ENCODE assay signal across 11 cellular contexts in genomic region chr14:30389134-30389900, GRCh38.
DNase-seq lines count a peak whose midpoint lies in the region; ATAC-seq, FAIRE-seq and TF ChIP-seq lines count a peak whose summit lies in the region.
"Had no signal": no experiment of that assay in that cellular context is flagged by ENCODE, and none has a peak within 500 bp of the region (broad histone marks: within the 10 kb centered on the region; RNA-seq: fewer than 3 reads in every experiment).

No MANE protein-coding gene starts in this region.

- CTCF ChIA-PET in PC-3 (lab: Charles Lee), result no interaction called here
- CTCF ChIA-PET in CD8-positive, alpha-beta memory T cell (lab: Charles Lee), result no interaction called here

- H3K27me3 ChIP-seq in PC-3 (ENCODE audit: low read length), result peaks cover 79% of the 10 kb centered on the region
- no peaks in the 10 kb centered on the region for H3K27me3 ChIP-seq in pancreas
- no peaks in the 10 kb centered on the region for H3K27me3 ChIP-seq in endodermal cell (ENCODE audit: control insufficient read depth, insufficient read depth, low read length, poor library complexity, severe bottlenecking)
- H3K27me3 ChIP-seq in CD8-positive, alpha-beta memory T cell (ENCODE audit: insufficient read depth, low read length, poor library complexity, severe bottlenecking), result no peaks in the 10 kb centered on the region
- H3K27me3 ChIP-seq: spleen had no signal

- H3K27ac ChIP-seq in PC-3 (ENCODE audit: low read length), result no peak overlapping the region
- H3K27ac ChIP-seq in pancreas, result peak overlapping the region in 1 of 4 donors; percentile 16
- no peak overlapping the region for H3K27ac ChIP-seq in endodermal cell (ENCODE audit: low read depth, low read length)
- no peak overlapping the region for H3K27ac ChIP-seq in CD8-positive, alpha-beta memory T cell (ENCODE audit: low read depth, low read length)
- H3K27ac ChIP-seq: spleen had no signal

- H3K9me3 ChIP-seq in PC-3 (ENCODE audit: low read length), result no peaks in the 10 kb centered on the region
- H3K9me3 ChIP-seq in pancreas, result no peaks in the 10 kb centered on the region
- H3K9me3 ChIP-seq in endodermal cell (ENCODE audit: control insufficient read depth, low read length), result no peaks in the 10 kb centered on the region
- no peaks in the 10 kb centered on the region for H3K9me3 ChIP-seq in CD8-positive, alpha-beta memory T cell (ENCODE audit: low read length)
- H3K9me3 ChIP-seq: spleen had no signal

- intact Hi-C loops in PC-3 (cut with micrococcal nuclease) (no loop called here), pancreas (cut with DNase I) (no loop called here)
- intact Hi-C loops in activated T-helper 1 cell treated with anti-CD3 and anti-CD28 coated beads, Interleukin-12 subunit alpha, Interleukin-12 subunit beta, Interleukin-2, Interleukin-4 antibody, amounts not matched to agents 30 ng/mL and 10 ng/mL and 1 ng/mL, durations not matched to agents 14 hours and 24 hours and 36 hours (cut with micrococcal nuclease), result no loop called here

- H3K27me3 Mint-ChIP-seq in endodermal cell (ENCODE audit: insufficient read depth), result no peaks in the 10 kb centered on the region
- peaks cover 1 to 6% of the 10 kb centered on the region in 2 donors for H3K27me3 Mint-ChIP-seq in CD8-positive, alpha-beta memory T cell
- H3K27me3 Mint-ChIP-seq in activated T-helper 1 cell treated with anti-CD3 and anti-CD28 coated beads, Interleukin-12 subunit alpha, Interleukin-12 subunit beta, Interleukin-2, Interleukin-4 antibody, amounts not matched to agents 30 ng/mL and 10 ng/mL and 1 ng/mL, durations not matched to agents 14 hours and 24 hours and 36 hours (ENCODE audit: insufficient read depth), result peaks cover 4% of the 10 kb centered on the region
- H3K27me3 Mint-ChIP-seq: CD4-positive, CD25-positive, alpha-beta regulatory T cell had no signal

- DNase-seq in G401 (ENCODE audit: low spot score) (peak; percentile 6), PC-3 (peak; percentile 43), fibroblast of gingiva (ENCODE audit: low read depth) (peak; percentile 65), pancreas (peak in 5 of 6 donors; percentile 63 to 81 (median 74)), endodermal cell (no peak)
- no peak for DNase-seq in CD8-positive, alpha-beta memory T cell
- DNase-seq in stimulated activated CD4-positive, alpha-beta T cell treated with anti-CD3 and anti-CD28 coated beads, Interleukin-15, amount 100 ng/mL, for 24 hours, result no peak
- no peak for DNase-seq in activated T-helper 1 cell treated with anti-CD3 and anti-CD28 coated beads, Interleukin-12 subunit alpha, Interleukin-12 subunit beta, Interleukin-2, Interleukin-4 antibody, amounts not matched to agents 30 ng/mL and 10 ng/mL and 1 ng/mL, durations not matched to agents 14 hours and 24 hours and 36 hours (ENCODE audit: low spot score)
- DNase-seq: CD4-positive, CD25-positive, alpha-beta regulatory T cell; OCI-M1; spleen had no signal

- H3K36me3 ChIP-seq in PC-3 (ENCODE audit: low read depth, low read length), result no peaks in the 10 kb centered on the region
- no peaks in the 10 kb centered on the region for H3K36me3 ChIP-seq in pancreas
- H3K36me3 ChIP-seq in endodermal cell (ENCODE audit: control insufficient read depth, insufficient read depth, low read length), result no peaks in the 10 kb centered on the region
- H3K36me3 ChIP-seq in CD8-positive, alpha-beta memory T cell (ENCODE audit: insufficient read depth, low read length), result no peaks in the 10 kb centered on the region
- H3K36me3 ChIP-seq: spleen had no signal

- in situ Hi-C loops in G401 (cut with HindIII; ENCODE audit: low sequenced_read_pairs), result no loop called here

- ATAC-seq in PC-3 (peak; percentile 42; the same call in 1 of the 2 replicates), pancreas (peak; percentile 95 to 97 (median 96))

- no peaks in the 10 kb centered on the region for H3F3A ChIP-seq in PC-3 (ENCODE audit: low read length, unreplicated experiment)

- TF ChIP-seq CTCF in PC-3 (conservative IDR thresholded peaks at IDR 0.05; ENCODE audit: low read depth, low read length) (no peak), pancreas (IDR thresholded peaks at IDR 0.05) (no peak), endodermal cell (conservative IDR thresholded peaks at IDR 0.05) (no peak)

- no peak for FAIRE-seq in pancreas (lab: Jason Lieb, UNC)

- H3K4me3 ChIP-seq in PC-3 (ENCODE audit: low read length) (no peak overlapping the region), pancreas (no peak overlapping the region), endodermal cell (ENCODE audit: low read length) (no peak overlapping the region)
- H3K4me3 ChIP-seq in CD8-positive, alpha-beta memory T cell (ENCODE audit: low read length), result no peak overlapping the region
- H3K4me3 ChIP-seq: spleen had no signal

- peaks cover 16% of the 10 kb centered on the region for H3K4me1 Mint-ChIP-seq in endodermal cell
- no peaks in the 10 kb centered on the region for H3K4me1 Mint-ChIP-seq in CD8-positive, alpha-beta memory T cell
- no peaks in the 10 kb centered on the region for H3K4me1 Mint-ChIP-seq in activated T-helper 1 cell treated with anti-CD3 and anti-CD28 coated beads, Interleukin-12 subunit alpha, Interleukin-12 subunit beta, Interleukin-2, Interleukin-4 antibody, amounts not matched to agents 30 ng/mL and 10 ng/mL and 1 ng/mL, durations not matched to agents 14 hours and 24 hours and 36 hours (ENCODE audit: low read depth)
- H3K4me1 Mint-ChIP-seq: CD4-positive, CD25-positive, alpha-beta regulatory T cell had no signal

- no peak overlapping the region for H3K27ac Mint-ChIP-seq in endodermal cell
- no peak overlapping the region for H3K27ac Mint-ChIP-seq in CD8-positive, alpha-beta memory T cell
- no peak overlapping the region for H3K27ac Mint-ChIP-seq in activated T-helper 1 cell treated with anti-CD3 and anti-CD28 coated beads, Interleukin-12 subunit alpha, Interleukin-12 subunit beta, Interleukin-2, Interleukin-4 antibody, amounts not matched to agents 30 ng/mL and 10 ng/mL and 1 ng/mL, durations not matched to agents 14 hours and 24 hours and 36 hours
- H3K27ac Mint-ChIP-seq: CD4-positive, CD25-positive, alpha-beta regulatory T cell had no signal

- H3K9me2 ChIP-seq in PC-3 (replicated peaks; ENCODE audit: low read length), result no peaks in the 10 kb centered on the region

- H3K4me1 ChIP-seq in PC-3 (ENCODE audit: insufficient read depth, low read length) (no peaks in the 10 kb centered on the region), pancreas (peaks cover 0 to 10% (median 2%) of the 10 kb centered on the region in 3 donors), endodermal cell (ENCODE audit: control insufficient read depth, insufficient read depth, low read length) (peaks cover 6% of the 10 kb centered on the region)
- H3K4me1 ChIP-seq in CD8-positive, alpha-beta memory T cell (ENCODE audit: insufficient read depth, low read length), result no peaks in the 10 kb centered on the region
- H3K4me1 ChIP-seq: spleen had no signal

- H4K20me1 ChIP-seq in PC-3 (ENCODE audit: low read length), result no peaks in the 10 kb centered on the region

- H2AFZ ChIP-seq in PC-3 (ENCODE audit: low read length), result no peak overlapping the region

- H3K79me2 ChIP-seq in PC-3 (ENCODE audit: low read length), result no peaks in the 10 kb centered on the region

- H3K4me2 ChIP-seq in PC-3 (ENCODE audit: low read length), result no peak overlapping the region

- BruUV-seq in PC-3 (replicated peaks; lab: Mats Ljungman, UMichigan), result no TSS peak

- H3K4me3 Mint-ChIP-seq in endodermal cell, result no peak overlapping the region
- no peak overlapping the region for H3K4me3 Mint-ChIP-seq in CD8-positive, alpha-beta memory T cell
- no peak overlapping the region for H3K4me3 Mint-ChIP-seq in activated T-helper 1 cell treated with anti-CD3 and anti-CD28 coated beads, Interleukin-12 subunit alpha, Interleukin-12 subunit beta, Interleukin-2, Interleukin-4 antibody, amounts not matched to agents 30 ng/mL and 10 ng/mL and 1 ng/mL, durations not matched to agents 14 hours and 24 hours and 36 hours
- H3K4me3 Mint-ChIP-seq: CD4-positive, CD25-positive, alpha-beta regulatory T cell had no signal

- no peaks in the 10 kb centered on the region for H3K9me3 Mint-ChIP-seq in endodermal cell
- peaks cover 0 to 2% (median 0%) of the 10 kb centered on the region in 5 donors for H3K9me3 Mint-ChIP-seq in CD8-positive, alpha-beta memory T cell
- H3K9me3 Mint-ChIP-seq in activated T-helper 1 cell treated with anti-CD3 and anti-CD28 coated beads, Interleukin-12 subunit alpha, Interleukin-12 subunit beta, Interleukin-2, Interleukin-4 antibody, amounts not matched to agents 30 ng/mL and 10 ng/mL and 1 ng/mL, durations not matched to agents 14 hours and 24 hours and 36 hours, result no peaks in the 10 kb centered on the region

- H3K9ac ChIP-seq in PC-3 (ENCODE audit: low read length), result no peak overlapping the region
- H3K9ac ChIP-seq in endodermal cell (ENCODE audit: extremely low read depth, low read length, poor library complexity, severe bottlenecking), result no peak overlapping the region

- POLR2A ChIA-PET in PC-3 (lab: Charles Lee; ENCODE audit: unreplicated experiment), result no interaction called here
- POLR2A ChIA-PET in CD8-positive, alpha-beta memory T cell (lab: Charles Lee), result no interaction called here

- H3K36me3 Mint-ChIP-seq in endodermal cell (ENCODE audit: low read depth), result no peaks in the 10 kb centered on the region
- H3K36me3 Mint-ChIP-seq in CD8-positive, alpha-beta memory T cell, result no peaks in the 10 kb centered on the region
- no peaks in the 10 kb centered on the region for H3K36me3 Mint-ChIP-seq in activated T-helper 1 cell treated with anti-CD3 and anti-CD28 coated beads, Interleukin-12 subunit alpha, Interleukin-12 subunit beta, Interleukin-2, Interleukin-4 antibody, amounts not matched to agents 30 ng/mL and 10 ng/mL and 1 ng/mL, durations not matched to agents 14 hours and 24 hours and 36 hours (ENCODE audit: low read depth)
- H3K36me3 Mint-ChIP-seq: CD4-positive, CD25-positive, alpha-beta regulatory T cell had no signal

- 18 to 19% methylated on average over 6 of the region's 6 CpGs for WGBS in pancreas, 2 donors
- 92 to 100% methylated on average over 4 to 6 of the region's 6 CpGs for WGBS in endodermal cell (ENCODE audit: insufficient coverage in 1 of 2, insufficient read length in 1 of 2), 2 experiments

Comparison
In these comparisons a context has a peak if more than half of its experiments do, and no peak if none do; other contexts are left out.
1. DNase-seq: peak in G401 (single experiment), PC-3 (single experiment), fibroblast of gingiva (single experiment) and pancreas (5 of 6); none in endodermal cell (single experiment), CD8-positive, alpha-beta memory T cell (0 of 5), stimulated activated CD4-positive, alpha-beta T cell treated with anti-CD3 and anti-CD28 coated beads, Interleukin-15, amount 100 ng/mL, for 24 hours (single experiment) and activated T-helper 1 cell treated with anti-CD3 and anti-CD28 coated beads, Interleukin-12 subunit alpha, Interleukin-12 subunit beta, Interleukin-2, Interleukin-4 antibody, amounts not matched to agents 30 ng/mL and 10 ng/mL and 1 ng/mL, durations not matched to agents 14 hours and 24 hours and 36 hours (single experiment).